Comparison of ENCODE assay signal across 19 cellular contexts in genomic region chr2:41329075-41329474, GRCh38.
DNase-seq lines count a peak whose midpoint lies in the region; ATAC-seq and TF ChIP-seq lines count a peak whose summit lies in the region.
"Had no signal": no experiment of that assay in that cellular context is flagged by ENCODE, and none has a peak within 500 bp of the region (broad histone marks: within the 10 kb centered on the region; RNA-seq: fewer than 3 reads in every experiment).

No MANE protein-coding gene starts in this region.

- no peaks in the 10 kb centered on the region for H3K9me3 Mint-ChIP-seq in activated naive CD8-positive, alpha-beta T cell treated with anti-CD3 and anti-CD28 coated beads for 36 hours

- in situ Hi-C loops in G401 (cut with HindIII; ENCODE audit: low sequenced_read_pairs): no loop called here

- no peak overlapping the region for H3K27ac ChIP-seq in right cardiac atrium (ENCODE audit: low read length)
- H3K27ac ChIP-seq: BLaER1, C4-2B had no signal

- H3K27me3 Mint-ChIP-seq in activated naive CD8-positive, alpha-beta T cell treated with anti-CD3 and anti-CD28 coated beads for 36 hours: no peaks in the 10 kb centered on the region
- H3K27me3 Mint-ChIP-seq: CD4-positive, CD25-positive, alpha-beta regulatory T cell had no signal

- no peaks in the 10 kb centered on the region for H3K27me3 ChIP-seq in right cardiac atrium (ENCODE audit: control insufficient read depth, insufficient read depth)
- H3K27me3 ChIP-seq: BLaER1 had no signal

- H3K4me3 ChIP-seq in right cardiac atrium (ENCODE audit: low read length): no peak overlapping the region
- H3K4me3 ChIP-seq: BLaER1, GM12878, GM23338 had no signal

- no peak overlapping the region for H3K27ac Mint-ChIP-seq in activated naive CD8-positive, alpha-beta T cell treated with anti-CD3 and anti-CD28 coated beads for 36 hours
- H3K27ac Mint-ChIP-seq: CD4-positive, CD25-positive, alpha-beta regulatory T cell; CD8-positive, alpha-beta T cell; GM23338 had no signal

- ATAC-seq in SK-N-SH treated with all-trans-retinoic acid at 6 μM for 48 hours (no peak), GM19397 (IDR thresholded peaks at IDR 0.05; ENCODE audit: unreplicated experiment) (no peak), right cardiac atrium (no peak)
- ATAC-seq: CD8-positive, alpha-beta T cell; GM12878; GM23338; HCT116 had no signal

- DNase-seq in G401 (ENCODE audit: low spot score) (peak; percentile 5), NCI-H146 treated with DMSO at 0.1 percent for 48 hours (lab: John Stamatoyannopoulos, UW; ENCODE audit: unreplicated experiment) (peak; percentile 12), NCI-H82 treated with DMSO at 0.1 percent for 48 hours (lab: John Stamatoyannopoulos, UW; ENCODE audit: unreplicated experiment) (peak; percentile 35), right cardiac atrium (no peak)
- no peak for DNase-seq in activated naive CD8-positive, alpha-beta T cell treated with anti-CD3 and anti-CD28 coated beads for 36 hours
- DNase-seq: Caco-2; CD4-positive, CD25-positive, alpha-beta regulatory T cell; CD8-positive, alpha-beta T cell; DMS153; DND-41; GDM1; H9 had no signal

- H3K9me3 ChIP-seq in right cardiac atrium (ENCODE audit: control insufficient read depth, low read length): no peaks in the 10 kb centered on the region
- H3K9me3 ChIP-seq: BLaER1, Caco-2 had no signal

- no peak overlapping the region for H3K4me3 Mint-ChIP-seq in activated naive CD8-positive, alpha-beta T cell treated with anti-CD3 and anti-CD28 coated beads for 36 hours
- H3K4me3 Mint-ChIP-seq: CD4-positive, CD25-positive, alpha-beta regulatory T cell; CD8-positive, alpha-beta T cell; GM23338; H9 had no signal

- intact Hi-C loops in right cardiac atrium (cut with DNase I): no loop called here

- WGBS in right cardiac atrium: 94% methylated on average over 3 of the region's 3 CpGs

- H3K4me1 Mint-ChIP-seq in activated naive CD8-positive, alpha-beta T cell treated with anti-CD3 and anti-CD28 coated beads for 36 hours: no peaks in the 10 kb centered on the region
- H3K4me1 Mint-ChIP-seq: CD4-positive, CD25-positive, alpha-beta regulatory T cell had no signal

- H3K4me1 ChIP-seq in right cardiac atrium (ENCODE audit: control insufficient read depth, insufficient read depth, low read length): no peaks in the 10 kb centered on the region
- H3K4me1 ChIP-seq: BLaER1, Caco-2 had no signal

- H3K36me3 Mint-ChIP-seq in activated naive CD8-positive, alpha-beta T cell treated with anti-CD3 and anti-CD28 coated beads for 36 hours: no peaks in the 10 kb centered on the region
- H3K36me3 Mint-ChIP-seq: CD4-positive, CD25-positive, alpha-beta regulatory T cell; CD8-positive, alpha-beta T cell had no signal

TF ChIP-seq in SK-N-SH treated with all-trans-retinoic acid at 6 μM for 48 hours, 23 proteins besides CTCF, POLR2A, EP300 and RAD21 (continues in another document):
- no peak for TF ChIP-seq OSR1 (CRISPR knock-in tag; IDR thresholded peaks at IDR 0.05)
- TF ChIP-seq PPARA (CRISPR knock-in tag; IDR thresholded peaks at IDR 0.05; ENCODE audit: borderline replicate concordance): no peak
- TF ChIP-seq ZNF8 (CRISPR knock-in tag; IDR thresholded peaks at IDR 0.05): no peak
- no peak for TF ChIP-seq TCF4 (CRISPR knock-in tag; IDR thresholded peaks at IDR 0.05; ENCODE audit: borderline replicate concordance)
- no peak for TF ChIP-seq ZNF70 (CRISPR knock-in tag; IDR thresholded peaks at IDR 0.05)
- no peak for TF ChIP-seq ESRRG (CRISPR knock-in tag; IDR thresholded peaks at IDR 0.05)
- TF ChIP-seq ZFP30 (CRISPR knock-in tag; IDR thresholded peaks at IDR 0.05): no peak
- no peak for TF ChIP-seq BACH2 (CRISPR knock-in tag; IDR thresholded peaks at IDR 0.05; ENCODE audit: borderline replicate concordance)
- peak; percentile 32; the same call in 1 of the 2 replicates for TF ChIP-seq TSHZ2 (CRISPR knock-in tag; IDR thresholded peaks at IDR 0.05)
- TF ChIP-seq POU6F1 (CRISPR knock-in tag; IDR thresholded peaks at IDR 0.05; ENCODE audit: borderline replicate concordance, low read depth): no peak
- TF ChIP-seq TOX (CRISPR knock-in tag; IDR thresholded peaks at IDR 0.05; ENCODE audit: borderline replicate concordance): no peak
- no peak for TF ChIP-seq ARNTL (CRISPR knock-in tag; IDR thresholded peaks at IDR 0.05; ENCODE audit: borderline replicate concordance, low read depth)
- TF ChIP-seq, protein P1, sequence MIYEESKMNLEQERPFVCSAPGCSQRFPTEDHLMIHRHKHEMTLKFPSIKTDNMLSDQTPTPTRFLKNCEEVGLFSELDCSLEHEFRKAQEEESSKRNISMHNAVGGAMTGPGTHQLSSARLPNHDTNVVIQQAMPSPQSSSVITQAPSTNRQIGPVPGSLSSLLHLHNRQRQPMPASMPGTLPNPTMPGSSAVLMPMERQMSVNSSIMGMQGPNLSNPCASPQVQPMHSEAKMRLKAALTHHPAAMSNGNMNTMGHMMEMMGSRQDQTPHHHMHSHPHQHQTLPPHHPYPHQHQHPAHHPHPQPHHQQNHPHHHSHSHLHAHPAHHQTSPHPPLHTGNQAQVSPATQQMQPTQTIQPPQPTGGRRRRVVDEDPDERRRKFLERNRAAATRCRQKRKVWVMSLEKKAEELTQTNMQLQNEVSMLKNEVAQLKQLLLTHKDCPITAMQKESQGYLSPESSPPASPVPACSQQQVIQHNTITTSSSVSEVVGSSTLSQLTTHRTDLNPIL (CRISPR knock-in tag; IDR thresholded peaks at IDR 0.05; ENCODE audit: low read depth): no peak
- TF ChIP-seq ISL1 (CRISPR knock-in tag; IDR thresholded peaks at IDR 0.05): peak; percentile 48
- no peak for TF ChIP-seq CSDC2 (CRISPR knock-in tag; IDR thresholded peaks at IDR 0.05)
- no peak for TF ChIP-seq GLIS3 (CRISPR knock-in tag; IDR thresholded peaks at IDR 0.05)
- TF ChIP-seq, protein P2, sequence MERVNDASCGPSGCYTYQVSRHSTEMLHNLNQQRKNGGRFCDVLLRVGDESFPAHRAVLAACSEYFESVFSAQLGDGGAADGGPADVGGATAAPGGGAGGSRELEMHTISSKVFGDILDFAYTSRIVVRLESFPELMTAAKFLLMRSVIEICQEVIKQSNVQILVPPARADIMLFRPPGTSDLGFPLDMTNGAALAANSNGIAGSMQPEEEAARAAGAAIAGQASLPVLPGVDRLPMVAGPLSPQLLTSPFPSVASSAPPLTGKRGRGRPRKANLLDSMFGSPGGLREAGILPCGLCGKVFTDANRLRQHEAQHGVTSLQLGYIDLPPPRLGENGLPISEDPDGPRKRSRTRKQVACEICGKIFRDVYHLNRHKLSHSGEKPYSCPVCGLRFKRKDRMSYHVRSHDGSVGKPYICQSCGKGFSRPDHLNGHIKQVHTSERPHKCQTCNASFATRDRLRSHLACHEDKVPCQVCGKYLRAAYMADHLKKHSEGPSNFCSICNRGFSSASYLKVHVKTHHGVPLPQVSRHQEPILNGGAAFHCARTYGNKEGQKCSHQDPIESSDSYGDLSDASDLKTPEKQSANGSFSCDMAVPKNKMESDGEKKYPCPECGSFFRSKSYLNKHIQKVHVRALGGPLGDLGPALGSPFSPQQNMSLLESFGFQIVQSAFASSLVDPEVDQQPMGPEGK (CRISPR knock-in tag; IDR thresholded peaks at IDR 0.05; ENCODE audit: borderline replicate concordance): no peak
- TF ChIP-seq ZC3H10 (CRISPR knock-in tag; IDR thresholded peaks at IDR 0.05): no peak
- no peak for TF ChIP-seq RARB (CRISPR knock-in tag; IDR thresholded peaks at IDR 0.05)
- 0 out of 2 replicates have a peak, but pooled peaks have one; percentile 63 for TF ChIP-seq SNAI2 (CRISPR knock-in tag; IDR thresholded peaks at IDR 0.05)
- TF ChIP-seq ZNF565 (CRISPR knock-in tag; conservative IDR thresholded peaks at IDR 0.05; ENCODE audit: low read depth): no peak
- no peak for TF ChIP-seq ZFP3 (CRISPR knock-in tag; IDR thresholded peaks at IDR 0.05)

Comparison
In these comparisons a context has a peak if more than half of its experiments do, and no peak if none do; other contexts are left out.
1. DNase-seq: peak in G401 (single experiment), NCI-H146 treated with DMSO at 0.1 percent for 48 hours (single experiment) and NCI-H82 treated with DMSO at 0.1 percent for 48 hours (single experiment); none in right cardiac atrium (0 of 3) and activated naive CD8-positive, alpha-beta T cell treated with anti-CD3 and anti-CD28 coated beads for 36 hours (single experiment).